Comparison of ENCODE assay signal across 8 cellular contexts in the genomic region with DNA sequence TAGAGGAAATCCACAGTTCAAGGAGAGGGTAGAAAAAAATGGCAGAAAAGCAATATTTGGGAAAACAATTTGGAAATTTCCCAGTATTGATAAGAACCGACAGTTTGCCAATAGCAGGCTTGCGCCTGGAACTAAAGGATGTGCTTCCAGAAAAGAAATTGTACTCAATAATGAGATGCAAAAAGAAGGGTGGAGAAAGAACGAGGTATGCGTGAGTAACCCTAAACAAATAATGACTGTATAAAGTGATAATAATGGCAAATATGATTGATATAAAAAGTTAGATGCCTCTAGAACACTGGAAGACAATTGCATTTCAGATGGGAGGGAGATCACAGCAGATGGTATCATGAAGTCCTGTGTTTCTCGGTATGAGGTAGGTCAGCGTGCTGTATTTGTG.
"Had no signal": no experiment of that assay in that cellular context is flagged by ENCODE, and none has a peak within 500 bp of the region (broad histone marks: within the 10 kb centered on the region; RNA-seq: fewer than 3 reads in every experiment).

No MANE protein-coding gene starts in this region.

- H3K9me3 Mint-ChIP-seq: H9 had no signal

- FAIRE-seq: H1, H54, HTR-8/SVneo, K562 had no signal

- ATAC-seq: GM23338, K562 had no signal

- DNase-seq: H9, HCEC 1CT, IMR-90 had no signal

- H3K4me3 Mint-ChIP-seq: GM23338, H9 had no signal

- H3K27ac Mint-ChIP-seq: GM23338, H9 had no signal

- H3K4me3 ChIP-seq: GM23338, K562 had no signal
